In the genomic region with DNA sequence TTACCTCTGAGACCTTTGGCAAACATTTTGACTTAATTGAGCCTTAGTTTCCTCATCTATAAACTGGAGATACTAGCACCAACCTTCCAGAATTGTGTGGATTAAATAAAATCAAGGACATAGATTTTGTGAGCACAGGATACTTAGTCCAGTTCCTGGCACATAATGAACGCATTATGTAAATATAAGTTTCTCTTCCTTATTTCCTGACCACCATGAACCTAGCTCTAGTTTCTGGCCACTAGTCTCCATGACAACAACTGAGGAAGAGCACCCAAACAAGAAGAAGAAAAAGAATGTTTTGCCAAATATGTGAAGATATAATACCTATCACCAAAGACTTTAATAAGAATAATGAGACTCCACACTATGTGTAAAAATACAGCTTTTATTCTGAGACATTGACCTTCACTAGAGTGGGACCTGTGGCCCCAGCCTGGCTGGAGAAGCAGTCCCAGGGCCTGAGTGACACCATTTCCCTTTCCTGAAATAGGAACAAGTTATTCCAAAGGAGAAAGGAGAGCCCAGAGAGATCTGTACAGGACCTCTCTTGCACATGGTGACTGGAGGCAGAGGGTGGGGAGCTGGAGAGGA, we compare ENCODE assay signal across 8 cellular contexts. TPM values are rescaled to one million over a fixed set of nuclear protein-coding genes. Genes with fewer than 3 reads are reported as not detected.
DNase-seq lines count a peak whose midpoint lies in the region; ATAC-seq lines count a peak whose summit lies in the region.

No MANE protein-coding gene starts in this region.

- H3K27me3 ChIP-seq in thymus (ENCODE audit: control insufficient read depth, insufficient read depth), result no peaks in the 10 kb centered on the region

- no peaks in the 10 kb centered on the region for H3K9me3 ChIP-seq in thymus (ENCODE audit: control insufficient read depth)

- peaks cover 91% of the 10 kb centered on the region for H3K36me3 Mint-ChIP-seq in activated T-cell treated with anti-CD3 and anti-CD28 coated beads, Interleukin-2, amount 50 U/mL, for 24 hours (ENCODE audit: low read depth)
- H3K36me3 Mint-ChIP-seq in activated CD4-positive, alpha-beta memory T cell treated with anti-CD3 and anti-CD28 coated beads, Interleukin-2, amount 10 ng/mL, durations not matched to agents 7 days and 5 days (ENCODE audit: low read depth), result peaks cover 77% of the 10 kb centered on the region
- peaks cover 10 to 43% (median 14%) of the 10 kb centered on the region in 3 donors for H3K36me3 Mint-ChIP-seq in immature natural killer cell

- H3K9me3 Mint-ChIP-seq in activated T-cell treated with anti-CD3 and anti-CD28 coated beads, Interleukin-2, amount 50 U/mL, for 24 hours, result no peaks in the 10 kb centered on the region
- H3K9me3 Mint-ChIP-seq in activated CD4-positive, alpha-beta memory T cell treated with anti-CD3 and anti-CD28 coated beads, Interleukin-2, amount 10 ng/mL, durations not matched to agents 7 days and 5 days, result no peaks in the 10 kb centered on the region
- no peaks in the 10 kb centered on the region for H3K9me3 Mint-ChIP-seq in immature natural killer cell

- no peaks in the 10 kb centered on the region for H3K27me3 Mint-ChIP-seq in activated T-cell treated with anti-CD3 and anti-CD28 coated beads, Interleukin-2, amount 50 U/mL, for 24 hours
- no peaks in the 10 kb centered on the region for H3K27me3 Mint-ChIP-seq in activated CD4-positive, alpha-beta memory T cell treated with anti-CD3 and anti-CD28 coated beads, Interleukin-2, amount 10 ng/mL, durations not matched to agents 7 days and 5 days
- peaks cover 5 to 16% (median 10%) of the 10 kb centered on the region in 3 donors for H3K27me3 Mint-ChIP-seq in immature natural killer cell (ENCODE audit: low read depth in 3 of 3)

- peaks cover 10% of the 10 kb centered on the region for H3K4me1 ChIP-seq in thymus (ENCODE audit: control insufficient read depth, insufficient read depth, low read length)

- 49% methylated on average over 1 of the region's 1 CpG for WGBS in thymus

- CTCF ChIA-PET in activated CD4-positive, alpha-beta memory T cell treated with anti-CD3 and anti-CD28 coated beads, Interleukin-2, amount 10 ng/mL, durations not matched to agents 7 days and 5 days (lab: Charles Lee), result interaction anchor here (0.5 to 4.1 kb wide), 15 partner anchors 8 to 279 kb away, joined by 3 to 34 read pairs (median 4); a partner anchor contains a TSS

- POLR2A ChIA-PET in activated CD4-positive, alpha-beta memory T cell treated with anti-CD3 and anti-CD28 coated beads, Interleukin-2, amount 10 ng/mL, durations not matched to agents 7 days and 5 days (lab: Charles Lee), result interaction anchor here (0.6 to 10.1 kb wide), 33 partner anchors 8 to 424 kb away, joined by 3 to 293 read pairs (median 6); a partner anchor contains a TSS

- DNase-seq in activated T-cell treated with anti-CD3 and anti-CD28 coated beads, Interleukin-2, amount 50 U/mL, for 24 hours, result no peak
- no peak for DNase-seq in activated T-cell treated with anti-CD3 and anti-CD28 coated beads, Interleukin-2, amount 50 U/mL, for 1 hour
- no peak for DNase-seq in activated CD4-positive, alpha-beta memory T cell treated with anti-CD3 and anti-CD28 coated beads, Interleukin-2, amount 10 ng/mL, durations not matched to agents 7 days and 5 days
- DNase-seq in immature natural killer cell (no peak), NCI-H128 (lab: John Stamatoyannopoulos, UW; ENCODE audit: unreplicated experiment) (no peak)

- ATAC-seq in HG03103 (IDR thresholded peaks at IDR 0.05; ENCODE audit: low read depth, unreplicated experiment) (peak; percentile 38), HG03469 (IDR thresholded peaks at IDR 0.05; ENCODE audit: unreplicated experiment) (no peak)

- H3K27ac ChIP-seq in thymus (ENCODE audit: low read depth), result peak overlapping the region; percentile 93

- H3K4me3 ChIP-seq in thymus (ENCODE audit: low read length), result peak overlapping the region; percentile 79

- peak overlapping the region; percentile 88 for H3K4me3 Mint-ChIP-seq in activated T-cell treated with anti-CD3 and anti-CD28 coated beads, Interleukin-2, amount 50 U/mL, for 24 hours
- peak overlapping the region; percentile 88 for H3K4me3 Mint-ChIP-seq in activated CD4-positive, alpha-beta memory T cell treated with anti-CD3 and anti-CD28 coated beads, Interleukin-2, amount 10 ng/mL, durations not matched to agents 7 days and 5 days
- peak overlapping the region; percentile 89 to 97 (median 92) for H3K4me3 Mint-ChIP-seq in immature natural killer cell

- H3K4me1 Mint-ChIP-seq in activated T-cell treated with anti-CD3 and anti-CD28 coated beads, Interleukin-2, amount 50 U/mL, for 24 hours (ENCODE audit: low read depth), result peaks cover 37% of the 10 kb centered on the region
- H3K4me1 Mint-ChIP-seq in activated CD4-positive, alpha-beta memory T cell treated with anti-CD3 and anti-CD28 coated beads, Interleukin-2, amount 10 ng/mL, durations not matched to agents 7 days and 5 days, result peaks cover 53% of the 10 kb centered on the region
- H3K4me1 Mint-ChIP-seq in immature natural killer cell, result peaks cover 45 to 58% of the 10 kb centered on the region in 2 donors

- H3K27ac Mint-ChIP-seq in activated T-cell treated with anti-CD3 and anti-CD28 coated beads, Interleukin-2, amount 50 U/mL, for 24 hours, result peak overlapping the region; percentile 98
- H3K27ac Mint-ChIP-seq in activated CD4-positive, alpha-beta memory T cell treated with anti-CD3 and anti-CD28 coated beads, Interleukin-2, amount 10 ng/mL, durations not matched to agents 7 days and 5 days, result peak overlapping the region; percentile 97
- peak overlapping the region; percentile 98 to 99 (median 98) for H3K27ac Mint-ChIP-seq in immature natural killer cell

- H3K36me3 ChIP-seq in thymus (ENCODE audit: control insufficient read depth, insufficient read depth), result peaks cover 53% of the 10 kb centered on the region

RNA-seq across cellular contexts. Expression of a gene that starts 0.9 kb away (rescaled TPM):
- total RNA-seq in activated CD4-positive, alpha-beta memory T cell treated with anti-CD3 and anti-CD28 coated beads, Interleukin-2, amount 10 ng/mL, durations not matched to agents 7 days and 5 days, result 10 to 100 TPM; 67.4 to 68.0 TPM
- 10 to 100 TPM in 1 of 3 donors, 1 to 10 TPM in 1, not detected in 1; 7.9 to 12.2 TPM for polyA plus RNA-seq in immature natural killer cell
- 148 TPM for polyA plus RNA-seq in thymus

RNA-seq across cellular contexts. Expression of a gene that starts 7.9 kb away (rescaled TPM):
- 10 to 100 TPM; 56.1 to 63.8 TPM for total RNA-seq in activated CD4-positive, alpha-beta memory T cell treated with anti-CD3 and anti-CD28 coated beads, Interleukin-2, amount 10 ng/mL, durations not matched to agents 7 days and 5 days
- polyA plus RNA-seq in immature natural killer cell (100 to 1,000 TPM; 229 to 385 (median 349) TPM), thymus (149 TPM)

RNA-seq across cellular contexts. Expression of a gene that starts 23.0 kb away (rescaled TPM):
- total RNA-seq in activated CD4-positive, alpha-beta memory T cell treated with anti-CD3 and anti-CD28 coated beads, Interleukin-2, amount 10 ng/mL, durations not matched to agents 7 days and 5 days, result 100 to 1,000 TPM; 331 to 339 TPM
- polyA plus RNA-seq in immature natural killer cell, result 100 to 1,000 TPM in 2 of 3 donors, 10 to 100 TPM in 1; 98.0 to 265 (median 103) TPM
- 40.8 TPM for polyA plus RNA-seq in thymus

RNA-seq across cellular contexts. Expression of a gene that starts 25.7 kb away (rescaled TPM):
- 10 to 100 TPM; 13.9 to 16.2 TPM for total RNA-seq in activated CD4-positive, alpha-beta memory T cell treated with anti-CD3 and anti-CD28 coated beads, Interleukin-2, amount 10 ng/mL, durations not matched to agents 7 days and 5 days
- polyA plus RNA-seq in immature natural killer cell, result 10 to 100 TPM; 11.5 to 53.2 (median 27.7) TPM
- 43.0 TPM for polyA plus RNA-seq in thymus

RNA-seq across cellular contexts. Expression of a gene that starts 42.7 kb away (rescaled TPM):
- not detected for total RNA-seq in activated CD4-positive, alpha-beta memory T cell treated with anti-CD3 and anti-CD28 coated beads, Interleukin-2, amount 10 ng/mL, durations not matched to agents 7 days and 5 days
- polyA plus RNA-seq in immature natural killer cell (not detected), thymus (4.7 TPM)

Comparison
In these comparisons a context has a peak if more than half of its experiments do, and no peak if none do; other contexts are left out.
1. RNA of a gene that starts 0.9 kb away (polyA plus RNA-seq): 148 TPM in thymus (single experiment); 7.9 to 12.2 TPM in immature natural killer cell; every median in the first group is over 10 times any median in the second.
2. Peak in every context shown above with its lines, with median percentiles within 50 percentile points of each other: H3K27ac Mint-ChIP-seq and H3K4me3 Mint-ChIP-seq.